Comparison of ENCODE assay signal across 8 cellular contexts in the genomic region with DNA sequence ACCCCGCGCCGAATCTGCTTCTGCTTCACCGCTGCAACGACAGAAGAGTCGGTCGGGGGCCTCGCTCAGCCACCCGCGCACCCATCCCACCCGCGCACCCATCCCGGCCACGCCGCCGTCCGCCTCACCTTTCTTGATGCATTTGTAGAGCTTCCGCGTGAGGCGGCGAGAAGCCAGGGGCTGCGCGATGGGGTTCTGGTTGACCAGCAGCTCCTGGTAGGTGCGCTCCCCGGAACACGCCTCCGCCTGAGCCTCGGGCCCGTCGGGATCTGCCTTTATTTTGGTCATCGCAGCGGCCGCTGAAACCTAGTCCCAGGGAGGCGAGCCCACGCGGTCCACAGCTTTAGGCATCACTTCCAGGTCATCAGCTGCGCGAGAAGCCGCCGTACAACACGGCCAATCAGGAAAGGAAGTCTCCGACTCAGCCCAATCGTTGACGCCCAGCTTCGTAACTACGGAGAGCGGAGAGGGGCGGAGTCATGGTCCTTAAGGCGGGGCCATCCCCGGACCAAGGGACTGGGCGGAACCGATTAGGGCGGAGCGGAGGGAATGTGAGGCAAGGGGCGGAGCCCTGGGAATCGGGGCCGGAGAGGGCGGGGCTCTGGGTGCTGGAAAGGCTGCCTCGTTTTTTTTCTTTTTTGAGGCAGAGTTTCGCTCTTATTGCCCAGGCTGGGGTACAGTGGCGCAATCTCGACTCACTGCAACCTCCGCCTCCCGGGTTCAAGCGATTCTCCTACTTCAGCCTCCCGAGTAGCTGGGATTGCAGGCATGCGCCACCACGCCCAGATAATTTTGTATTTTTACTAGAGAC. TPM values are rescaled to one million over a fixed set of nuclear protein-coding genes. Genes with fewer than 3 reads are reported as not detected.
DNase-seq lines count a peak whose midpoint lies in the region; ATAC-seq and TF ChIP-seq lines count a peak whose summit lies in the region.

Gene NHP2, minus strand, starts transcription at position 356 of the 811 bp plus-strand sequence. Its CDS starts 68 bp downstream, at position 288.

- H3K36me3 ChIP-seq in DND-41 (ENCODE audit: insufficient read depth, low read length) (peaks cover 41% of the 10 kb centered on the region), GM23248 (ENCODE audit: low read depth) (peaks cover 9% of the 10 kb centered on the region)

- H3K4me3 ChIP-seq in DND-41 (ENCODE audit: low read depth in 1 of 2, low read length in 2 of 2), result peak within 1 kb of the TSS; percentile 86 to 95
- peak within 1 kb of the TSS; percentile 88 for H3K4me3 ChIP-seq in GM23248

- intact Hi-C loops in activated T-helper 1 cell treated with anti-CD3 and anti-CD28 coated beads, Interleukin-12 subunit alpha, Interleukin-12 subunit beta, Interleukin-2, Interleukin-4 antibody, amounts not matched to agents 30 ng/mL and 10 ng/mL and 1 ng/mL, durations not matched to agents 14 hours and 24 hours and 36 hours (cut with micrococcal nuclease), result loop anchor here (1.0 to 5.0 kb wide), 8 partner anchors 11 to 1506 kb away; partner anchors contain the start of genes HNRNPAB, MXD3, N4BP3 and RMND5B

- peak; percentile 95 for ATAC-seq in DND-41 (ENCODE audit: insufficient read depth, low read depth)
- peak; percentile 97 to 98 for ATAC-seq in naive B cell (ENCODE audit: low read depth in 2 of 2)
- ATAC-seq in stimulated activated memory B cell treated with anti-CD40 and anti-IgM and Interleukin-4, amounts not matched to agents 10 μg/mL and 1 μg/mL and 100 μg/mL, for 72 hours, result peak; percentile 99

- no peaks in the 10 kb centered on the region for H3F3A ChIP-seq in GM23248 (ENCODE audit: insufficient read depth)

- H3K27me3 ChIP-seq in DND-41 (ENCODE audit: insufficient read depth, low read length, poor library complexity), result no peaks in the 10 kb centered on the region
- no peaks in the 10 kb centered on the region for H3K27me3 ChIP-seq in GM23248 (replicated peaks; ENCODE audit: insufficient read depth)

- H3K79me2 ChIP-seq in DND-41 (ENCODE audit: insufficient read depth, low read length) (peaks cover 20% of the 10 kb centered on the region), GM23248 (ENCODE audit: insufficient read depth) (peaks cover 19% of the 10 kb centered on the region)

- in situ Hi-C loops in GM23248 (cut with MboI), result loop anchor here (25.0 kb wide), 1 partner anchor 541 kb away; the partner anchor contains the start of gene B4GALT7

- no peaks in the 10 kb centered on the region for H3K9me3 ChIP-seq in DND-41 (ENCODE audit: insufficient read depth, low read length, severe bottlenecking)
- H3K9me3 ChIP-seq in GM23248 (ENCODE audit: low read depth), result no peaks in the 10 kb centered on the region

- H4K20me1 ChIP-seq in DND-41 (ENCODE audit: insufficient read depth, low read length) (peaks cover 22% of the 10 kb centered on the region; the same call in 1 of the 2 replicates), GM23248 (ENCODE audit: insufficient read depth) (no peaks in the 10 kb centered on the region)

- H3K9ac ChIP-seq in DND-41 (ENCODE audit: low read depth, low read length) (peak within 1 kb of the TSS; percentile 67), GM23248 (peak within 1 kb of the TSS; percentile 92)

- H3K27me3 Mint-ChIP-seq in activated T-helper 1 cell treated with anti-CD3 and anti-CD28 coated beads, Interleukin-12 subunit alpha, Interleukin-12 subunit beta, Interleukin-2, Interleukin-4 antibody, amounts not matched to agents 30 ng/mL and 10 ng/mL and 1 ng/mL, durations not matched to agents 14 hours and 24 hours and 36 hours (ENCODE audit: insufficient read depth), result no peaks in the 10 kb centered on the region
- H3K27me3 Mint-ChIP-seq in naive B cell, result no peaks in the 10 kb centered on the region
- H3K27me3 Mint-ChIP-seq in stimulated activated memory B cell treated with anti-CD40 and anti-IgM and Interleukin-4, amounts not matched to agents 10 μg/mL and 1 μg/mL and 100 μg/mL, for 72 hours, result no peaks in the 10 kb centered on the region

- TF ChIP-seq CTCF in DND-41 (IDR thresholded peaks at IDR 0.05; ENCODE audit: borderline replicate concordance, extremely low read depth, low read length, poor library complexity, severe bottlenecking), result no peak

- H3K27ac ChIP-seq in DND-41 (ENCODE audit: low read length), result peak within 1 kb of the TSS; percentile 47
- peak within 1 kb of the TSS; percentile 65 for H3K27ac ChIP-seq in GM23248

- H3K4me2 ChIP-seq in DND-41 (ENCODE audit: insufficient read depth, low read length), result peak within 1 kb of the TSS; percentile 98
- peak within 1 kb of the TSS; percentile 86 for H3K4me2 ChIP-seq in GM23248 (ENCODE audit: unreplicated experiment)

- H3K9me2 ChIP-seq in GM23248 (ENCODE audit: insufficient read depth), result no peaks in the 10 kb centered on the region

- DNase-seq in DND-41 (peak; percentile 99), GM23248 (peak; percentile 100), Kasumi-1 (lab: John Stamatoyannopoulos, UW) (peak; percentile 99), RPMI7951 (ENCODE audit: low read depth) (peak; percentile 96), fibroblast of gingiva (ENCODE audit: low read depth) (peak; percentile 98), naive B cell (peak; percentile 94)
- DNase-seq in activated T-helper 1 cell treated with anti-CD3 and anti-CD28 coated beads, Interleukin-12 subunit alpha, Interleukin-12 subunit beta, Interleukin-2, Interleukin-4 antibody, amounts not matched to agents 30 ng/mL and 10 ng/mL and 1 ng/mL, durations not matched to agents 14 hours and 24 hours and 36 hours (ENCODE audit: low spot score), result peak; percentile 98

- peak within 1 kb of the TSS; percentile 86 for H3K27ac Mint-ChIP-seq in activated T-helper 1 cell treated with anti-CD3 and anti-CD28 coated beads, Interleukin-12 subunit alpha, Interleukin-12 subunit beta, Interleukin-2, Interleukin-4 antibody, amounts not matched to agents 30 ng/mL and 10 ng/mL and 1 ng/mL, durations not matched to agents 14 hours and 24 hours and 36 hours
- H3K27ac Mint-ChIP-seq in naive B cell, result peak within 1 kb of the TSS; percentile 87 to 97 (median 94)
- peak within 1 kb of the TSS; percentile 89 for H3K27ac Mint-ChIP-seq in stimulated activated memory B cell treated with anti-CD40 and anti-IgM and Interleukin-4, amounts not matched to agents 10 μg/mL and 1 μg/mL and 100 μg/mL, for 72 hours

- peaks cover 54% of the 10 kb centered on the region for H3K4me1 Mint-ChIP-seq in activated T-helper 1 cell treated with anti-CD3 and anti-CD28 coated beads, Interleukin-12 subunit alpha, Interleukin-12 subunit beta, Interleukin-2, Interleukin-4 antibody, amounts not matched to agents 30 ng/mL and 10 ng/mL and 1 ng/mL, durations not matched to agents 14 hours and 24 hours and 36 hours (ENCODE audit: low read depth)
- peaks cover 30 to 40% (median 35%) of the 10 kb centered on the region in 3 donors for H3K4me1 Mint-ChIP-seq in naive B cell
- H3K4me1 Mint-ChIP-seq in stimulated activated memory B cell treated with anti-CD40 and anti-IgM and Interleukin-4, amounts not matched to agents 10 μg/mL and 1 μg/mL and 100 μg/mL, for 72 hours, result peaks cover 43% of the 10 kb centered on the region

- no peaks in the 10 kb centered on the region for H3K9me3 Mint-ChIP-seq in activated T-helper 1 cell treated with anti-CD3 and anti-CD28 coated beads, Interleukin-12 subunit alpha, Interleukin-12 subunit beta, Interleukin-2, Interleukin-4 antibody, amounts not matched to agents 30 ng/mL and 10 ng/mL and 1 ng/mL, durations not matched to agents 14 hours and 24 hours and 36 hours
- no peaks in the 10 kb centered on the region for H3K9me3 Mint-ChIP-seq in naive B cell
- H3K9me3 Mint-ChIP-seq in stimulated activated memory B cell treated with anti-CD40 and anti-IgM and Interleukin-4, amounts not matched to agents 10 μg/mL and 1 μg/mL and 100 μg/mL, for 72 hours, result no peaks in the 10 kb centered on the region

- H3K4me1 ChIP-seq in DND-41 (ENCODE audit: insufficient read depth, low read length) (peaks cover 34% of the 10 kb centered on the region), GM23248 (ENCODE audit: insufficient read depth) (peaks cover 8% of the 10 kb centered on the region; the same call in 1 of the 2 replicates)

- H3K4me3 Mint-ChIP-seq in activated T-helper 1 cell treated with anti-CD3 and anti-CD28 coated beads, Interleukin-12 subunit alpha, Interleukin-12 subunit beta, Interleukin-2, Interleukin-4 antibody, amounts not matched to agents 30 ng/mL and 10 ng/mL and 1 ng/mL, durations not matched to agents 14 hours and 24 hours and 36 hours, result peak within 1 kb of the TSS; percentile 97
- peak within 1 kb of the TSS; percentile 91 to 98 (median 98) for H3K4me3 Mint-ChIP-seq in naive B cell
- peak within 1 kb of the TSS; percentile 92 for H3K4me3 Mint-ChIP-seq in stimulated activated memory B cell treated with anti-CD40 and anti-IgM and Interleukin-4, amounts not matched to agents 10 μg/mL and 1 μg/mL and 100 μg/mL, for 72 hours

- H2AFZ ChIP-seq in DND-41 (ENCODE audit: low read depth, low read length), result peak within 1 kb of the TSS; percentile 72
- H2AFZ ChIP-seq in GM23248, result peak within 1 kb of the TSS; percentile 86

- WGBS in GM23248 (ENCODE audit: low coverage in 1 of 2, low lambda C conversion rate in 2 of 2, missing lambda C conversion rate in 2 of 2), 2 experiments, result 1 to 2% methylated on average over 58 to 68 of the region's 68 CpGs

- H3K36me3 Mint-ChIP-seq in activated T-helper 1 cell treated with anti-CD3 and anti-CD28 coated beads, Interleukin-12 subunit alpha, Interleukin-12 subunit beta, Interleukin-2, Interleukin-4 antibody, amounts not matched to agents 30 ng/mL and 10 ng/mL and 1 ng/mL, durations not matched to agents 14 hours and 24 hours and 36 hours (ENCODE audit: low read depth), result peaks cover 28% of the 10 kb centered on the region
- peaks cover 0 to 1% of the 10 kb centered on the region in 2 donors for H3K36me3 Mint-ChIP-seq in naive B cell
- H3K36me3 Mint-ChIP-seq in stimulated activated memory B cell treated with anti-CD40 and anti-IgM and Interleukin-4, amounts not matched to agents 10 μg/mL and 1 μg/mL and 100 μg/mL, for 72 hours, result peaks cover 23% of the 10 kb centered on the region

RNA-seq across cellular contexts. Expression of gene NHP2, which starts in this region (rescaled TPM):
- total RNA-seq in GM23248 (2014; rRNA removed; shearing (Covaris generic)), result 203 and 221 TPM in 2 replicates
- polyA plus RNA-seq in GM23248 (2016; fragmentation: Nextera tagmentation; extraction: Ambion mirVana), result 232 and 237 TPM in 2 replicates
- 212 and 267 TPM in 2 replicates for total RNA-seq in RPMI7951 (2014; rRNA removed; shearing (Covaris generic))
- 264 and 265 TPM in 2 replicates for total RNA-seq in activated T-helper 1 cell treated with anti-CD3 and anti-CD28 coated beads, Interleukin-12 subunit alpha, Interleukin-12 subunit beta, Interleukin-2, Interleukin-4 antibody, amounts not matched to agents 30 ng/mL and 10 ng/mL and 1 ng/mL, durations not matched to agents 14 hours and 24 hours and 36 hours
- 100 to 1,000 TPM; 212 to 320 (median 229) TPM for polyA plus RNA-seq in naive B cell (ENCODE audit: low read depth in 6 of 6)

Comparison
In these comparisons a context has a peak if more than half of its experiments do, and no peak if none do; other contexts are left out.
1. Peak in every context shown above with its lines: DNase-seq, ATAC-seq, H3K4me3 ChIP-seq and H3K27ac ChIP-seq.